In the genomic region with DNA sequence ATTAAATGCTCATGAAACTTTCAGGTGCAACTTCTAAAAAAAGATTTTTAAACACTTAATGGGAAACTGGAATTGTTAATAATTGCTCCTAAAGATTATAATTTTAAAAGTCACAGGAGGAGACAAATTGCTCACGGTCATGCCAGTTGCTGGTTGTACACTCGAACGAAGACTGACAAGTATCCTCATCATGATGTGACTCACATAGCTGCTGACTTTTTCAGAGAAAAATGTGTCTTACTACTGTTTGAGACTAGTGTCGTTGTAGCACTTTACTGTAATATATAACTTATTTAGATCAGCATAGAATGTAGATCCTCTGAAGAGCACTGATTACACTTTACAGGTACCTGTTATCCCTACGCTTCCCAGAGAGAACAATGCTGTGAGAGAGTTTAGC, we compare ENCODE assay signal across 27 cellular contexts.
"Had no signal": no experiment of that assay in that cellular context is flagged by ENCODE, and none has a peak within 500 bp of the region (broad histone marks: within the 10 kb centered on the region; RNA-seq: fewer than 3 reads in every experiment).

No MANE protein-coding gene starts in this region.

- H3K4me1 Mint-ChIP-seq: activated B cell treated with CpG ODN at 0.5 μM for 24 hours; activated naive CD4-positive, alpha-beta T cell treated with anti-CD3 and anti-CD28 coated beads, Interleukin-2, amount 10 ng/mL, durations not matched to agents 7 days and 5 days; activated naive CD8-positive, alpha-beta T cell treated with anti-CD3 and anti-CD28 coated beads, Interleukin-2, amount 10 ng/mL, durations not matched to agents 7 days and 5 days; nephron progenitor cell; T-helper 17 cell had no signal

- H3K27me3 Mint-ChIP-seq: activated B cell treated with CpG ODN at 0.5 μM for 24 hours; activated CD8-positive, alpha-beta T cell treated with anti-CD3 and anti-CD28 coated beads for 36 hours; activated naive CD4-positive, alpha-beta T cell treated with anti-CD3 and anti-CD28 coated beads, Interleukin-2, amount 10 ng/mL, durations not matched to agents 7 days and 5 days; activated naive CD8-positive, alpha-beta T cell treated with anti-CD3 and anti-CD28 coated beads, Interleukin-2, amount 10 ng/mL, durations not matched to agents 7 days and 5 days; dendritic cell treated with granulocyte-macrophage colony-stimulating factor and Interleukin-4, amounts not matched to agents 40 ng/mL and 50 ng/mL, for 4 days; T-helper 17 cell had no signal

- H3K9me3 ChIP-seq: ascending aorta, esophagus muscularis mucosa, heart right ventricle, left ventricle myocardium inferior, mucosa of descending colon, neutrophil, ovary, prostate gland, tibial nerve had no signal

- H3K9me3 Mint-ChIP-seq: activated B cell treated with CpG ODN at 0.5 μM for 24 hours; activated CD8-positive, alpha-beta T cell treated with anti-CD3 and anti-CD28 coated beads for 36 hours; activated naive CD4-positive, alpha-beta T cell treated with anti-CD3 and anti-CD28 coated beads, Interleukin-2, amount 10 ng/mL, durations not matched to agents 7 days and 5 days; activated naive CD8-positive, alpha-beta T cell treated with anti-CD3 and anti-CD28 coated beads, Interleukin-2, amount 10 ng/mL, durations not matched to agents 7 days and 5 days; activated T-cell treated with anti-CD3 and anti-CD28 coated beads, Interleukin-2, amount 50 U/mL, for 4 hours; dendritic cell treated with granulocyte-macrophage colony-stimulating factor and Interleukin-4, amounts not matched to agents 40 ng/mL and 50 ng/mL, for 4 days; endodermal cell; nephron progenitor cell had no signal

- H3K27ac Mint-ChIP-seq: activated B cell treated with CpG ODN at 0.5 μM for 24 hours; activated CD8-positive, alpha-beta T cell treated with anti-CD3 and anti-CD28 coated beads for 36 hours; activated naive CD4-positive, alpha-beta T cell treated with anti-CD3 and anti-CD28 coated beads, Interleukin-2, amount 10 ng/mL, durations not matched to agents 7 days and 5 days; activated naive CD8-positive, alpha-beta T cell treated with anti-CD3 and anti-CD28 coated beads, Interleukin-2, amount 10 ng/mL, durations not matched to agents 7 days and 5 days; dendritic cell treated with granulocyte-macrophage colony-stimulating factor and Interleukin-4, amounts not matched to agents 40 ng/mL and 50 ng/mL, for 4 days; endodermal cell; nephron progenitor cell; T-helper 17 cell had no signal

- H3K4me3 Mint-ChIP-seq: activated B cell treated with CpG ODN at 0.5 μM for 24 hours; activated CD8-positive, alpha-beta T cell treated with anti-CD3 and anti-CD28 coated beads for 36 hours; activated naive CD4-positive, alpha-beta T cell treated with anti-CD3 and anti-CD28 coated beads, Interleukin-2, amount 10 ng/mL, durations not matched to agents 7 days and 5 days; activated naive CD8-positive, alpha-beta T cell treated with anti-CD3 and anti-CD28 coated beads, Interleukin-2, amount 10 ng/mL, durations not matched to agents 7 days and 5 days; activated T-cell treated with anti-CD3 and anti-CD28 coated beads, Interleukin-2, amount 50 U/mL, for 4 hours; dendritic cell treated with granulocyte-macrophage colony-stimulating factor and Interleukin-4, amounts not matched to agents 40 ng/mL and 50 ng/mL, for 4 days; endodermal cell; nephron progenitor cell; T-helper 17 cell had no signal

- ATAC-seq: activated CD8-positive, alpha-beta T cell treated with anti-CD3 and anti-CD28 coated beads for 36 hours; activated T-cell treated with anti-CD3 and anti-CD28 coated beads, Interleukin-2, amount 50 U/mL, for 4 hours; heart right ventricle; mucosa of descending colon; T-helper 17 cell had no signal

- H3K4me3 ChIP-seq: ascending aorta, esophagus muscularis mucosa, heart right ventricle, left ventricle myocardium inferior, lung, mucosa of descending colon, ovary, prostate gland, tibial nerve had no signal

- DNase-seq: activated B cell treated with CpG ODN at 0.5 μM for 24 hours; activated CD4-positive, alpha-beta T cell treated with anti-CD3 and anti-CD28 coated beads, Interleukin-2, amount 50 U/mL, for 1 hour; activated CD8-positive, alpha-beta T cell treated with anti-CD3 and anti-CD28 coated beads for 36 hours; activated naive CD4-positive, alpha-beta T cell treated with anti-CD3 and anti-CD28 coated beads, Interleukin-2, amount 10 ng/mL, durations not matched to agents 7 days and 5 days; activated naive CD8-positive, alpha-beta T cell treated with anti-CD3 and anti-CD28 coated beads, Interleukin-2, amount 10 ng/mL, durations not matched to agents 7 days and 5 days; activated T-cell treated with anti-CD3 and anti-CD28 coated beads, Interleukin-2, amount 50 U/mL, for 4 hours; brain microvascular endothelial cell; caudate nucleus; endodermal cell; foreskin melanocyte; heart right ventricle; kidney glomerular epithelial cell; left ventricle myocardium inferior; mesendoderm; mucosa of descending colon; nephron progenitor cell; ovary; stimulated activated CD4-positive, alpha-beta T cell treated with anti-CD3 and anti-CD28 coated beads, Interleukin-15, amount 100 ng/mL, for 24 hours; stimulated activated naive CD4-positive, alpha-beta T cell; T-helper 17 cell had no signal

- H3K36me3 ChIP-seq: ascending aorta, brain microvascular endothelial cell, esophagus muscularis mucosa, heart right ventricle, left ventricle myocardium inferior, neutrophil, ovary, prostate gland had no signal

- H3K27me3 ChIP-seq: ascending aorta, brain microvascular endothelial cell, esophagus muscularis mucosa, heart right ventricle, neutrophil, ovary, tibial nerve had no signal

- H3K4me1 ChIP-seq: prostate gland had no signal

- H3K27ac ChIP-seq: ascending aorta, brain microvascular endothelial cell, esophagus muscularis mucosa, heart right ventricle, left ventricle myocardium inferior, neutrophil, ovary, prostate gland had no signal

- H3K36me3 Mint-ChIP-seq: activated naive CD4-positive, alpha-beta T cell treated with anti-CD3 and anti-CD28 coated beads, Interleukin-2, amount 10 ng/mL, durations not matched to agents 7 days and 5 days; activated naive CD8-positive, alpha-beta T cell treated with anti-CD3 and anti-CD28 coated beads, Interleukin-2, amount 10 ng/mL, durations not matched to agents 7 days and 5 days had no signal
